Comparison of ENCODE assay signal across 9 cellular contexts in genomic region chr9:135501261-135502167, GRCh38. TPM values are rescaled to one million over a fixed set of nuclear protein-coding genes. Genes with fewer than 3 reads are reported as not detected.
A peak's percentile ranks its signal among the peaks of the same experiment; 100 is the strongest.
DNase-seq lines count a peak whose midpoint lies in the region; ATAC-seq and TF ChIP-seq lines count a peak whose summit lies in the region.
"Had no signal": no experiment of that assay in that cellular context is flagged by ENCODE, and none has a peak within 500 bp of the region (broad histone marks: within the 10 kb centered on the region; RNA-seq: fewer than 3 reads in every experiment).

No MANE protein-coding gene starts in this region.

- H3K27me3 ChIP-seq in SK-N-SH (ENCODE audit: insufficient read depth) = no peaks in the 10 kb centered on the region
- no peaks in the 10 kb centered on the region for H3K27me3 ChIP-seq in Panc1 (ENCODE audit: control insufficient read depth, insufficient read depth, low read length)

- H2AFZ ChIP-seq in SK-N-SH (ENCODE audit: low read depth) = no peak overlapping the region

- H3K4me3 ChIP-seq in SK-N-SH (ENCODE audit: low read depth in 2 of 2, low read length in 1 of 2) (peak overlapping the region; percentile 95 to 96), Panc1 (ENCODE audit: low read depth in 2 of 2, low read length in 2 of 2) (peak overlapping the region; percentile 70 to 79)

- DNase-seq in SK-N-SH (peak; percentile 90), Panc1 (ENCODE audit: low read depth, low spot score) (no peak), endothelial cell (ENCODE audit: low spot score) (no peak), NCI-H1105 (lab: John Stamatoyannopoulos, UW) (no peak), OCI-M2 (lab: John Stamatoyannopoulos, UW; ENCODE audit: unreplicated experiment) (no peak)
- peak in 3 of 10 donors; percentile 4 to 20 (median 9) for DNase-seq in naive thymus-derived CD8-positive, alpha-beta T cell

- no peaks in the 10 kb centered on the region for H3K9me3 Mint-ChIP-seq in endothelial cell (ENCODE audit: unreplicated experiment)
- H3K9me3 Mint-ChIP-seq in naive thymus-derived CD8-positive, alpha-beta T cell = no peaks in the 10 kb centered on the region

- peaks cover 22% of the 10 kb centered on the region for H4K20me1 ChIP-seq in SK-N-SH (ENCODE audit: insufficient read depth)

- H3K9ac ChIP-seq in SK-N-SH = peak overlapping the region; percentile 91

- POLR2A ChIA-PET in SK-N-SH (lab: Yijun Ruan, JAX) (no interaction called here), Panc1 (lab: Charles Lee) (no interaction called here)
- POLR2A ChIA-PET in naive thymus-derived CD8-positive, alpha-beta T cell (lab: Charles Lee) = no interaction called here

- CTCF ChIA-PET in SK-N-SH (lab: Yijun Ruan, JAX) = interaction anchor here (1.1 kb wide), 1 partner anchor 13 kb away, joined by 3 read pairs; no protein-coding TSS in a partner anchor
- CTCF ChIA-PET in Panc1 (lab: Charles Lee) = interaction anchor here (0.6 kb wide), 1 partner anchor 26 kb away, joined by 7 read pairs; no protein-coding TSS in a partner anchor

- no peak for TF ChIP-seq EP300 in SK-N-SH (IDR thresholded peaks at IDR 0.05; ENCODE audit: borderline replicate concordance in 1 of 2, low read depth in 1 of 2, low read length in 1 of 2)

- no peaks in the 10 kb centered on the region for H3K9me2 ChIP-seq in SK-N-SH

- 59% methylated on average over 15 of the region's 38 CpGs for WGBS in SK-N-SH (ENCODE audit: low lambda C conversion rate)

- peaks cover 6 to 19% of the 10 kb centered on the region in 2 experiments; a peak in 3 of 4 replicates for H3K4me1 ChIP-seq in SK-N-SH (ENCODE audit: control insufficient read depth in 1 of 2, insufficient read depth in 2 of 2, low read depth in 1 of 2, low read length in 1 of 2)
- H3K4me1 ChIP-seq in Panc1 (ENCODE audit: control insufficient read depth, insufficient read depth, low read length) = peaks cover 4% of the 10 kb centered on the region

- no peaks in the 10 kb centered on the region for H3F3A ChIP-seq in SK-N-SH (replicated peaks; ENCODE audit: insufficient read depth)

- H3K79me2 ChIP-seq in SK-N-SH (ENCODE audit: insufficient read depth) = peaks cover 19% of the 10 kb centered on the region

- TF ChIP-seq RAD21 in SK-N-SH (IDR thresholded peaks at IDR 0.05; ENCODE audit: low read length) = no peak

- BruUV-seq in Panc1 (replicated peaks; lab: Mats Ljungman, UMichigan) = no TSS peak

- peak overlapping the region; percentile 75 for H3K27ac Mint-ChIP-seq in endothelial cell (ENCODE audit: unreplicated experiment)
- H3K27ac Mint-ChIP-seq in naive thymus-derived CD8-positive, alpha-beta T cell = peak overlapping the region in 8 of 10 donors; percentile 56 to 87 (median 73)

- peaks cover 3 to 33% of the 10 kb centered on the region in 2 experiments for H3K36me3 ChIP-seq in SK-N-SH (replicated peaks in 1 of 2; ENCODE audit: control insufficient read depth in 1 of 2, insufficient read depth in 2 of 2, low read length in 1 of 2)
- H3K36me3 ChIP-seq in Panc1 (ENCODE audit: control insufficient read depth, insufficient read depth, low read length) = peaks cover 4% of the 10 kb centered on the region; the same call in 1 of the 2 replicates

- H3K27ac ChIP-seq in SK-N-SH (ENCODE audit: low read depth in 2 of 2, low read length in 1 of 2) (peak overlapping the region in 1 of 2 experiments; percentile 76; a peak in 2 of 4 replicates), Panc1 (ENCODE audit: low read length) (peak overlapping the region; percentile 72)

- ATAC-seq in SK-N-SH treated with all-trans-retinoic acid at 6 μM for 48 hours (no peak), Panc1 (no peak), HG02678 (IDR thresholded peaks at IDR 0.05; ENCODE audit: unreplicated experiment) (no peak)
- ATAC-seq in naive thymus-derived CD8-positive, alpha-beta T cell = no peak

- H3K4me2 ChIP-seq in SK-N-SH = peak overlapping the region; percentile 100

- intact Hi-C loops in Panc1 (cut with micrococcal nuclease; ENCODE audit: unreplicated experiment) = no loop called here

- TF ChIP-seq CTCF in SK-N-SH (IDR thresholded peaks at IDR 0.05) (no peak), Panc1 (IDR thresholded peaks at IDR 0.05) (no peak), endothelial cell (IDR thresholded peaks at IDR 0.05; ENCODE audit: unreplicated experiment) (no peak)

- H3K36me3 Mint-ChIP-seq in endothelial cell (ENCODE audit: low read depth, unreplicated experiment) = peaks cover 11% of the 10 kb centered on the region
- H3K36me3 Mint-ChIP-seq in naive thymus-derived CD8-positive, alpha-beta T cell = peaks cover 0 to 30% (median 10%) of the 10 kb centered on the region in 3 donors

- H3K27me3 Mint-ChIP-seq in endothelial cell (ENCODE audit: unreplicated experiment) = peaks cover 13% of the 10 kb centered on the region
- H3K27me3 Mint-ChIP-seq in naive thymus-derived CD8-positive, alpha-beta T cell = peaks cover 0 to 5% (median 0%) of the 10 kb centered on the region in 5 donors

- H3K4me3 Mint-ChIP-seq in endothelial cell (ENCODE audit: unreplicated experiment) = peak overlapping the region; percentile 89
- peak overlapping the region; percentile 78 to 96 (median 92) for H3K4me3 Mint-ChIP-seq in naive thymus-derived CD8-positive, alpha-beta T cell

- peaks cover 5% of the 10 kb centered on the region for H3K4me1 Mint-ChIP-seq in endothelial cell (ENCODE audit: unreplicated experiment)
- peaks cover 13 to 37% (median 34%) of the 10 kb centered on the region in 4 donors for H3K4me1 Mint-ChIP-seq in naive thymus-derived CD8-positive, alpha-beta T cell

- no peaks in the 10 kb centered on the region for H3K9me3 ChIP-seq in SK-N-SH
- H3K9me3 ChIP-seq in Panc1 (ENCODE audit: control insufficient read depth, insufficient read depth, low read depth, low read length) = no peaks in the 10 kb centered on the region

- in situ Hi-C loops in Panc1 (cut with HindIII; ENCODE audit: low pct_unique_long_range_greater_than_20kb, low sequenced_read_pairs) = no loop called here

TF ChIP-seq in SK-N-SH, 30 proteins besides CTCF, POLR2A, EP300 and RAD21:
- TF ChIP-seq GABPA (IDR thresholded peaks at IDR 0.05; ENCODE audit: low read depth) = no peak

TF ChIP-seq in SK-N-SH treated with all-trans-retinoic acid at 6 μM for 48 hours, 23 proteins besides CTCF, POLR2A, EP300 and RAD21:
- TF ChIP-seq GLIS3 (CRISPR knock-in tag; IDR thresholded peaks at IDR 0.05) = no peak
- TF ChIP-seq ZFP3 (CRISPR knock-in tag; IDR thresholded peaks at IDR 0.05) = no peak
- TF ChIP-seq SNAI2 (CRISPR knock-in tag; IDR thresholded peaks at IDR 0.05) = no peak
- no peak for TF ChIP-seq ARNTL (CRISPR knock-in tag; IDR thresholded peaks at IDR 0.05; ENCODE audit: borderline replicate concordance, low read depth)
- no peak for TF ChIP-seq OSR1 (CRISPR knock-in tag; IDR thresholded peaks at IDR 0.05)
- no peak for TF ChIP-seq ZNF565 (CRISPR knock-in tag; conservative IDR thresholded peaks at IDR 0.05; ENCODE audit: low read depth)
- no peak for TF ChIP-seq ZC3H10 (CRISPR knock-in tag; IDR thresholded peaks at IDR 0.05)
- TF ChIP-seq CSDC2 (CRISPR knock-in tag; IDR thresholded peaks at IDR 0.05) = no peak

RNA-seq across cellular contexts. Expression of gene MRPS2, which starts 1.0 kb away (rescaled TPM):
- polyA plus RNA-seq in SK-N-SH (2012; rRNA removed) = 113 and 116 TPM in 2 replicates
- 36.6 and 76.5 TPM in 2 replicates for polyA plus RNA-seq in SK-N-SH (2012; cell fraction: cytosol; rRNA removed)
- polyA plus RNA-seq in SK-N-SH (2012; cell fraction: nucleus; rRNA removed) = 59.4 and 94.1 TPM in 2 replicates
- 33.5 TPM for total RNA-seq in Panc1 (2021; ENCODE audit: unreplicated experiment)
- polyA plus RNA-seq in Panc1 (2012; ENCODE audit: insufficient read length) = 79.0 TPM
- 42.8 TPM for total RNA-seq in endothelial cell (ENCODE audit: unreplicated experiment)
- 10 to 100 TPM; 32.6 to 35.7 TPM for total RNA-seq in naive thymus-derived CD8-positive, alpha-beta T cell
- polyA plus RNA-seq in naive thymus-derived CD8-positive, alpha-beta T cell = 10 to 100 TPM; 28.3 to 64.0 (median 45.4) TPM

RNA-seq across cellular contexts. Expression of gene LCN1, which starts 19.7 kb away (rescaled TPM):
- not detected in 2 replicates for polyA plus RNA-seq in SK-N-SH (2012; rRNA removed)
- polyA plus RNA-seq in SK-N-SH (2012; cell fraction: cytosol; rRNA removed) = not detected in 2 replicates
- polyA plus RNA-seq in SK-N-SH (2012; cell fraction: nucleus; rRNA removed) = not detected in 2 replicates
- total RNA-seq in Panc1 (2021; ENCODE audit: unreplicated experiment) = not detected
- polyA plus RNA-seq in Panc1 (2012; ENCODE audit: insufficient read length) = not detected
- total RNA-seq in endothelial cell (ENCODE audit: unreplicated experiment) = not detected
- not detected for total RNA-seq in naive thymus-derived CD8-positive, alpha-beta T cell
- polyA plus RNA-seq in naive thymus-derived CD8-positive, alpha-beta T cell = not detected
- total RNA-seq: temporal lobe had no signal

RNA-seq across cellular contexts. Expression of gene PPP1R26, which starts 21.9 kb away (rescaled TPM):
- polyA plus RNA-seq in SK-N-SH (2012; rRNA removed) = 18.6 and 20.1 TPM in 2 replicates
- polyA plus RNA-seq in SK-N-SH (2012; cell fraction: cytosol; rRNA removed) = 11.6 and 16.6 TPM in 2 replicates
- 31.3 and 32.1 TPM in 2 replicates for polyA plus RNA-seq in SK-N-SH (2012; cell fraction: nucleus; rRNA removed)
- total RNA-seq in Panc1 (2021; ENCODE audit: unreplicated experiment) (17.5 TPM), endothelial cell (ENCODE audit: unreplicated experiment) (21.5 TPM)
- polyA plus RNA-seq in Panc1 (2012; ENCODE audit: insufficient read length) = 15.6 TPM
- total RNA-seq in naive thymus-derived CD8-positive, alpha-beta T cell = under 1 TPM; 0.13 to 0.22 TPM
- polyA plus RNA-seq in naive thymus-derived CD8-positive, alpha-beta T cell = not detected

RNA-seq across cellular contexts. Expression of gene OBP2A, which starts 44.4 kb away (rescaled TPM):
- polyA plus RNA-seq in SK-N-SH (2012; rRNA removed) = not detected in 2 replicates
- not detected in 2 replicates for polyA plus RNA-seq in SK-N-SH (2012; cell fraction: cytosol; rRNA removed)
- not detected in 2 replicates for polyA plus RNA-seq in SK-N-SH (2012; cell fraction: nucleus; rRNA removed)
- total RNA-seq in Panc1 (2021; ENCODE audit: unreplicated experiment) (not detected), endothelial cell (ENCODE audit: unreplicated experiment) (not detected)
- not detected for polyA plus RNA-seq in Panc1 (2012; ENCODE audit: insufficient read length)
- total RNA-seq in naive thymus-derived CD8-positive, alpha-beta T cell = not detected
- not detected for polyA plus RNA-seq in naive thymus-derived CD8-positive, alpha-beta T cell
- total RNA-seq: temporal lobe had no signal

Comparison
In these comparisons a context has a peak if more than half of its experiments do, and no peak if none do; other contexts are left out.
1. RNA of gene PPP1R26, which starts 21.9 kb away (total RNA-seq): 21.5 TPM in endothelial cell (single experiment) and 17.5 TPM in Panc1 (single experiment); 0.13 to 0.22 TPM in naive thymus-derived CD8-positive, alpha-beta T cell; every median in the first group is over 10 times any median in the second.